12 cellular contexts compared by ENCODE assay signal in genomic region chr11:48036011-48036410, GRCh38. TPM values are rescaled to one million over a fixed set of nuclear protein-coding genes. Genes with fewer than 3 reads are reported as not detected.
DNase-seq lines count a peak whose midpoint lies in the region; ATAC-seq, FAIRE-seq and TF ChIP-seq lines count a peak whose summit lies in the region.
"Had no signal": no experiment of that assay in that cellular context is flagged by ENCODE, and none has a peak within 500 bp of the region (broad histone marks: within the 10 kb centered on the region; RNA-seq: fewer than 3 reads in every experiment).

No MANE protein-coding gene starts in this region.

- peaks cover 68% of the 10 kb centered on the region for H3K4me1 Mint-ChIP-seq in activated T-cell treated with anti-CD3 and anti-CD28 coated beads, Interleukin-2, amount 50 U/mL, for 4 hours (ENCODE audit: low read depth)
- H3K4me1 Mint-ChIP-seq in activated CD8-positive, alpha-beta T cell treated with anti-CD3 and anti-CD28 coated beads for 36 hours (ENCODE audit: low read depth): peaks cover 59% of the 10 kb centered on the region

- no peaks in the 10 kb centered on the region for H3K9me3 ChIP-seq in kidney (ENCODE audit: control insufficient read depth in 1 of 2, low read length in 2 of 2)

- H3K4me3 Mint-ChIP-seq in activated T-cell treated with anti-CD3 and anti-CD28 coated beads, Interleukin-2, amount 50 U/mL, for 4 hours: no peak overlapping the region
- H3K4me3 Mint-ChIP-seq in activated CD8-positive, alpha-beta T cell treated with anti-CD3 and anti-CD28 coated beads for 36 hours: no peak overlapping the region

- peak; percentile 84 to 87 for ATAC-seq in activated T-cell treated with anti-CD3 and anti-CD28 coated beads, Interleukin-2, amount 50 U/mL, for 4 hours
- ATAC-seq in activated CD8-positive, alpha-beta T cell treated with anti-CD3 and anti-CD28 coated beads for 36 hours: peak; percentile 37
- ATAC-seq in stimulated activated naive CD8-positive, alpha-beta T cell treated with anti-CD3 and anti-CD28 coated beads, Interleukin-15, Interleukin-2, amounts not matched to agents 100 U/mL and 50 U/mL, for 24 hours: peak; percentile 51
- ATAC-seq: K562, Right ventricle myocardium inferior had no signal

- CTCF ChIA-PET in activated CD8-positive, alpha-beta T cell treated with anti-CD3 and anti-CD28 coated beads for 36 hours (lab: Charles Lee): interaction anchor here (0.8 to 1.8 kb wide), 4 partner anchors 11 to 103 kb away, joined by 3 to 5 read pairs (median 3); no protein-coding TSS in a partner anchor

- DNase-seq in activated T-cell treated with anti-CD3 and anti-CD28 coated beads, Interleukin-2, amount 50 U/mL, for 4 hours: no peak
- DNase-seq in activated T-cell treated with anti-CD3 and anti-CD28 coated beads, Interleukin-2, amount 50 U/mL, for 48 hours: no peak
- no peak for DNase-seq in activated CD8-positive, alpha-beta T cell treated with anti-CD3 and anti-CD28 coated beads for 36 hours
- DNase-seq in kidney (peak; percentile 15), COLO668 (lab: John Stamatoyannopoulos, UW; ENCODE audit: unreplicated experiment) (no peak), DMS153 (lab: John Stamatoyannopoulos, UW) (no peak), putamen (ENCODE audit: low spot score) (no peak)
- no peak for DNase-seq in stimulated activated naive CD8-positive, alpha-beta T cell treated with anti-CD3 and anti-CD28 coated beads, Interleukin-15, Interleukin-2, amounts not matched to agents 100 U/mL and 50 U/mL, for 24 hours
- DNase-seq: activated CD4-positive, alpha-beta T cell treated with anti-CD3 and anti-CD28 coated beads, Interleukin-2, amount 50 U/mL, for 48 hours; stimulated activated CD4-positive, alpha-beta T cell treated with anti-CD3 and anti-CD28 coated beads, Interleukin-1b, Interleukin-23, amount 100 ng/mL, for 48 hours had no signal

- no peak overlapping the region for H3K27ac ChIP-seq in kidney (ENCODE audit: low read depth in 2 of 2, low read length in 2 of 2)

- no peak overlapping the region for H3K27ac Mint-ChIP-seq in activated CD8-positive, alpha-beta T cell treated with anti-CD3 and anti-CD28 coated beads for 36 hours

- H3K4me1 ChIP-seq in kidney (ENCODE audit: control insufficient read depth in 1 of 2, insufficient read depth in 1 of 2, low read depth in 1 of 2, low read length in 2 of 2): peaks cover 30 to 33% of the 10 kb centered on the region in 2 donors

- TF ChIP-seq CTCF in activated CD8-positive, alpha-beta T cell treated with anti-CD3 and anti-CD28 coated beads for 36 hours (IDR thresholded peaks at IDR 0.05): no peak
- TF ChIP-seq CTCF in kidney (IDR thresholded peaks at IDR 0.05; ENCODE audit: borderline replicate concordance, extremely low read depth, insufficient read depth): no peak

- no peaks in the 10 kb centered on the region for H3K9me3 Mint-ChIP-seq in activated T-cell treated with anti-CD3 and anti-CD28 coated beads, Interleukin-2, amount 50 U/mL, for 4 hours
- H3K9me3 Mint-ChIP-seq in activated CD8-positive, alpha-beta T cell treated with anti-CD3 and anti-CD28 coated beads for 36 hours: no peaks in the 10 kb centered on the region

- no peak overlapping the region for H3K4me3 ChIP-seq in kidney (ENCODE audit: low read length in 2 of 2)
- H3K4me3 ChIP-seq: K562 had no signal

- peaks cover 13% of the 10 kb centered on the region for H3K36me3 Mint-ChIP-seq in activated T-cell treated with anti-CD3 and anti-CD28 coated beads, Interleukin-2, amount 50 U/mL, for 4 hours (ENCODE audit: insufficient read depth)
- peaks cover 10% of the 10 kb centered on the region for H3K36me3 Mint-ChIP-seq in activated CD8-positive, alpha-beta T cell treated with anti-CD3 and anti-CD28 coated beads for 36 hours (ENCODE audit: low read depth)

- POLR2A ChIA-PET in activated CD8-positive, alpha-beta T cell treated with anti-CD3 and anti-CD28 coated beads for 36 hours (lab: Charles Lee): no interaction called here

- intact Hi-C loops in activated CD8-positive, alpha-beta T cell treated with anti-CD3 and anti-CD28 coated beads for 36 hours (cut with micrococcal nuclease): no loop called here
- intact Hi-C loops in kidney (cut with DNase I): no loop called here

- H3K36me3 ChIP-seq in kidney (ENCODE audit: control insufficient read depth in 1 of 2, insufficient read depth in 2 of 2, low read length in 2 of 2): peaks cover 0 to 3% of the 10 kb centered on the region in 2 donors

- FAIRE-seq in kidney (lab: Jason Lieb, UNC): no peak
- FAIRE-seq: K562 had no signal

- no peak overlapping the region for H3K9ac ChIP-seq in kidney (ENCODE audit: low read length in 2 of 2)

- H3K27me3 Mint-ChIP-seq in activated T-cell treated with anti-CD3 and anti-CD28 coated beads, Interleukin-2, amount 50 U/mL, for 4 hours (ENCODE audit: low read depth): no peaks in the 10 kb centered on the region
- H3K27me3 Mint-ChIP-seq in activated CD8-positive, alpha-beta T cell treated with anti-CD3 and anti-CD28 coated beads for 36 hours: no peaks in the 10 kb centered on the region

RNA-seq across cellular contexts. Expression of gene PTPRJ, which starts 55.7 kb away (rescaled TPM):
- total RNA-seq in activated T-cell treated with anti-CD3 and anti-CD28 coated beads, Interleukin-2, amount 50 U/mL, for 4 hours: 10 to 100 TPM; 13.8 to 22.3 (median 19.0) TPM
- 10 to 100 TPM; 21.5 to 23.4 TPM for total RNA-seq in activated CD8-positive, alpha-beta T cell treated with anti-CD3 and anti-CD28 coated beads for 36 hours
- 80.5 TPM for total RNA-seq in kidney
- polyA plus RNA-seq in kidney (ENCODE audit: insufficient read depth, low read depth, low replicate concordance): 9.2 TPM
